Comparison of ENCODE assay signal across 34 cellular contexts in genomic region chr10:96261930-96262329, GRCh38. TPM values are rescaled to one million over a fixed set of nuclear protein-coding genes. Genes with fewer than 3 reads are reported as not detected.
A peak's percentile ranks its signal among the peaks of the same experiment; 100 is the strongest.
DNase-seq lines count a peak whose midpoint lies in the region; ATAC-seq, FAIRE-seq and TF ChIP-seq lines count a peak whose summit lies in the region.
"Had no signal": no experiment of that assay in that cellular context is flagged by ENCODE, and none has a peak within 500 bp of the region (broad histone marks: within the 10 kb centered on the region; RNA-seq: fewer than 3 reads in every experiment).

No MANE protein-coding gene starts in this region.

- peaks cover 20% of the 10 kb centered on the region; the same call in 1 of the 2 replicates for H3K36me3 ChIP-seq in Karpas-422 (ENCODE audit: insufficient read depth, low read length)
- H3K36me3 ChIP-seq in pancreas: no peaks in the 10 kb centered on the region
- H3K36me3 ChIP-seq: cardiac muscle cell, prostate gland, thoracic aorta had no signal

- H3K27ac ChIP-seq in Karpas-422 (ENCODE audit: low read length) (peak overlapping the region; percentile 26; the same call in 1 of the 2 replicates), pancreas (peak overlapping the region in 1 of 4 donors; percentile 38)
- H3K27ac ChIP-seq: cardiac muscle cell, coronary artery, prostate gland, SK-N-MC, thoracic aorta had no signal

- ATAC-seq in pancreas (peak in 3 of 4 donors; percentile 32 to 65 (median 56)), WTC11 (no peak)
- ATAC-seq: activated CD8-positive, alpha-beta T cell treated with anti-CD3 and anti-CD28 coated beads for 36 hours; activated naive CD4-positive, alpha-beta T cell treated with anti-CD3 and anti-CD28 coated beads, Interleukin-2, amount 50 U/mL, for 72 hours; activated T-helper 17 cell treated with anti-CD3 and anti-CD28 coated beads, Interleukin-2, amount 50 U/mL, for 72 hours; CD8-positive, alpha-beta T cell; effector memory CD8-positive, alpha-beta T cell; GM23338; stimulated activated naive CD8-positive, alpha-beta T cell treated with anti-CD3 and anti-CD28 coated beads, Interleukin-15, Interleukin-2, amounts not matched to agents 100 U/mL and 50 U/mL, for 24 hours; T-helper 17 cell had no signal

- POLR2A ChIA-PET in WTC11 (lab: Charles Lee): no interaction called here

- WGBS in pancreas, 2 donors: 50 to 56% methylated on average over 3 of the region's 3 CpGs

- H3K4me3 ChIP-seq in Karpas-422 (ENCODE audit: low read length): no peak overlapping the region
- H3K4me3 ChIP-seq in pancreas: no peak overlapping the region
- H3K4me3 ChIP-seq: cardiac muscle cell, coronary artery, GM23338, lung, prostate gland, SK-N-MC, thoracic aorta had no signal

- H3K27me3 ChIP-seq in Karpas-422 (ENCODE audit: low read length) (no peaks in the 10 kb centered on the region), pancreas (no peaks in the 10 kb centered on the region)
- H3K27me3 ChIP-seq: cardiac muscle cell had no signal

- H3K9me2 ChIP-seq in Karpas-422 (replicated peaks; ENCODE audit: insufficient read depth, low read length): no peaks in the 10 kb centered on the region

- H3K4me1 ChIP-seq in Karpas-422 (ENCODE audit: low read length): peaks cover 95% of the 10 kb centered on the region
- H3K4me1 ChIP-seq in pancreas: peaks cover 7 to 32% (median 13%) of the 10 kb centered on the region in 3 donors
- H3K4me1 ChIP-seq: prostate gland had no signal

- H3K4me3 Mint-ChIP-seq in dendritic cell treated with granulocyte-macrophage colony-stimulating factor and Interleukin-4, amounts not matched to agents 40 ng/mL and 50 ng/mL, for 4 days: no peak overlapping the region
- H3K4me3 Mint-ChIP-seq in WTC11: no peak overlapping the region
- no peak overlapping the region for H3K4me3 Mint-ChIP-seq in activated T-helper 2 cell treated with anti-CD3 and anti-CD28 coated beads, Interferon-gamma antibody, Interleukin-2, Interleukin-4, amounts not matched to agents 10 μg/mL and 5 μg/mL and 100 μg/mL, durations not matched to agents 14 hours and 24 hours and 36 hours (ENCODE audit: low read depth)
- H3K4me3 Mint-ChIP-seq: activated CD8-positive, alpha-beta T cell treated with anti-CD3 and anti-CD28 coated beads for 36 hours; activated T-helper 17 cell treated with anti-CD3 and anti-CD28 coated beads, Interleukin-2, amount 50 U/mL, for 72 hours; CD8-positive, alpha-beta T cell; effector memory CD8-positive, alpha-beta T cell; GM23338; T-helper 17 cell had no signal

- peaks cover 99% of the 10 kb centered on the region for H3K79me2 ChIP-seq in Karpas-422 (ENCODE audit: low read length)

- peaks cover 64% of the 10 kb centered on the region for H3K4me1 Mint-ChIP-seq in dendritic cell treated with granulocyte-macrophage colony-stimulating factor and Interleukin-4, amounts not matched to agents 40 ng/mL and 50 ng/mL, for 4 days (ENCODE audit: low read depth)
- peaks cover 8% of the 10 kb centered on the region for H3K4me1 Mint-ChIP-seq in WTC11
- H3K4me1 Mint-ChIP-seq in activated T-helper 2 cell treated with anti-CD3 and anti-CD28 coated beads, Interferon-gamma antibody, Interleukin-2, Interleukin-4, amounts not matched to agents 10 μg/mL and 5 μg/mL and 100 μg/mL, durations not matched to agents 14 hours and 24 hours and 36 hours (ENCODE audit: low read depth): peaks cover 2% of the 10 kb centered on the region
- H3K4me1 Mint-ChIP-seq: activated T-helper 17 cell treated with anti-CD3 and anti-CD28 coated beads, Interleukin-2, amount 50 U/mL, for 72 hours; T-helper 17 cell had no signal

- CTCF ChIA-PET in WTC11 (lab: Charles Lee): no interaction called here

- peak overlapping the region; percentile 41 for H3K27ac Mint-ChIP-seq in dendritic cell treated with granulocyte-macrophage colony-stimulating factor and Interleukin-4, amounts not matched to agents 40 ng/mL and 50 ng/mL, for 4 days
- no peak overlapping the region for H3K27ac Mint-ChIP-seq in WTC11
- H3K27ac Mint-ChIP-seq in activated T-helper 2 cell treated with anti-CD3 and anti-CD28 coated beads, Interferon-gamma antibody, Interleukin-2, Interleukin-4, amounts not matched to agents 10 μg/mL and 5 μg/mL and 100 μg/mL, durations not matched to agents 14 hours and 24 hours and 36 hours: no peak overlapping the region
- H3K27ac Mint-ChIP-seq: activated CD8-positive, alpha-beta T cell treated with anti-CD3 and anti-CD28 coated beads for 36 hours; activated naive CD4-positive, alpha-beta T cell treated with anti-CD3 and anti-CD28 coated beads, Interleukin-2, amount 50 U/mL, for 72 hours; activated T-helper 17 cell treated with anti-CD3 and anti-CD28 coated beads, Interleukin-2, amount 50 U/mL, for 72 hours; CD8-positive, alpha-beta T cell; effector memory CD8-positive, alpha-beta T cell; GM23338; T-helper 17 cell had no signal

- TF ChIP-seq CTCF in pancreas (IDR thresholded peaks at IDR 0.05) (no peak), WTC11 (IDR thresholded peaks at IDR 0.05) (no peak)

- DNase-seq in COLO829 (ENCODE audit: low spot score) (peak; percentile 0), Karpas-422 (no peak), pancreas (no peak), WTC11 (ENCODE audit: low spot score) (no peak), RPMI8226 (no peak), GM19239 (ENCODE audit: insufficient read length, low spot score) (no peak)
- no peak for DNase-seq in activated T-helper 2 cell treated with anti-CD3 and anti-CD28 coated beads, Interferon-gamma antibody, Interleukin-2, Interleukin-4, amounts not matched to agents 10 μg/mL and 5 μg/mL and 100 μg/mL, durations not matched to agents 14 hours and 24 hours and 36 hours (ENCODE audit: low spot score)
- DNase-seq: activated CD8-positive, alpha-beta T cell treated with anti-CD3 and anti-CD28 coated beads for 36 hours; aorta; CD8-positive, alpha-beta T cell; DMS153; effector memory CD8-positive, alpha-beta T cell; erythroblast; head of caudate nucleus; NCI-H1105; NCI-H2029 treated with DMSO at 0.1 percent for 48 hours; NCI-H2227 treated with DMSO at 0.1 percent for 48 hours; NCI-H748 treated with DMSO at 0.1 percent for 48 hours; stimulated activated CD4-positive, alpha-beta T cell treated with anti-CD3 and anti-CD28 coated beads, Interleukin-15, amount 100 ng/mL, for 24 hours; stimulated activated naive CD8-positive, alpha-beta T cell treated with anti-CD3 and anti-CD28 coated beads, Interleukin-15, Interleukin-2, amounts not matched to agents 100 U/mL and 50 U/mL, for 24 hours; T-helper 17 cell had no signal

- H3K9ac ChIP-seq in Karpas-422 (ENCODE audit: low read length): no peak overlapping the region

- H3K9me3 ChIP-seq in Karpas-422 (ENCODE audit: low read length) (no peaks in the 10 kb centered on the region), pancreas (no peaks in the 10 kb centered on the region)
- H3K9me3 ChIP-seq: prostate gland, thoracic aorta had no signal

- peaks cover 15% of the 10 kb centered on the region for H4K20me1 ChIP-seq in Karpas-422 (ENCODE audit: insufficient read depth, low read depth, low read length)

- no peak for FAIRE-seq in pancreas (lab: Jason Lieb, UNC)
- no peak for FAIRE-seq in GM19239 (lab: Jason Lieb, UNC)

- intact Hi-C loops in dendritic cell treated with granulocyte-macrophage colony-stimulating factor and Interleukin-4, amounts not matched to agents 40 ng/mL and 50 ng/mL, for 4 days (cut with micrococcal nuclease): no loop called here
- intact Hi-C loops in pancreas (cut with DNase I): no loop called here
- intact Hi-C loops in activated T-helper 2 cell treated with anti-CD3 and anti-CD28 coated beads, Interferon-gamma antibody, Interleukin-2, Interleukin-4, amounts not matched to agents 10 μg/mL and 5 μg/mL and 100 μg/mL, durations not matched to agents 14 hours and 24 hours and 36 hours (cut with micrococcal nuclease): no loop called here

- no peaks in the 10 kb centered on the region for H3K9me3 Mint-ChIP-seq in dendritic cell treated with granulocyte-macrophage colony-stimulating factor and Interleukin-4, amounts not matched to agents 40 ng/mL and 50 ng/mL, for 4 days
- no peaks in the 10 kb centered on the region for H3K9me3 Mint-ChIP-seq in WTC11
- no peaks in the 10 kb centered on the region for H3K9me3 Mint-ChIP-seq in activated T-helper 2 cell treated with anti-CD3 and anti-CD28 coated beads, Interferon-gamma antibody, Interleukin-2, Interleukin-4, amounts not matched to agents 10 μg/mL and 5 μg/mL and 100 μg/mL, durations not matched to agents 14 hours and 24 hours and 36 hours
- H3K9me3 Mint-ChIP-seq: activated CD8-positive, alpha-beta T cell treated with anti-CD3 and anti-CD28 coated beads for 36 hours; activated naive CD4-positive, alpha-beta T cell treated with anti-CD3 and anti-CD28 coated beads, Interleukin-2, amount 50 U/mL, for 72 hours; activated T-helper 17 cell treated with anti-CD3 and anti-CD28 coated beads, Interleukin-2, amount 50 U/mL, for 72 hours; CD8-positive, alpha-beta T cell; effector memory CD8-positive, alpha-beta T cell; GM23338 had no signal

- H3K36me3 Mint-ChIP-seq in dendritic cell treated with granulocyte-macrophage colony-stimulating factor and Interleukin-4, amounts not matched to agents 40 ng/mL and 50 ng/mL, for 4 days (ENCODE audit: low read depth): peaks cover 51% of the 10 kb centered on the region
- H3K36me3 Mint-ChIP-seq in WTC11: no peaks in the 10 kb centered on the region
- no peaks in the 10 kb centered on the region for H3K36me3 Mint-ChIP-seq in activated T-helper 2 cell treated with anti-CD3 and anti-CD28 coated beads, Interferon-gamma antibody, Interleukin-2, Interleukin-4, amounts not matched to agents 10 μg/mL and 5 μg/mL and 100 μg/mL, durations not matched to agents 14 hours and 24 hours and 36 hours (ENCODE audit: low read depth)
- H3K36me3 Mint-ChIP-seq: activated naive CD4-positive, alpha-beta T cell treated with anti-CD3 and anti-CD28 coated beads, Interleukin-2, amount 50 U/mL, for 72 hours; CD8-positive, alpha-beta T cell had no signal

- H3K4me2 ChIP-seq in Karpas-422 (ENCODE audit: low read depth, low read length, poor library complexity, severe bottlenecking): no peak overlapping the region
- H3K4me2 ChIP-seq: GM23338 had no signal

- H3K27me3 Mint-ChIP-seq in dendritic cell treated with granulocyte-macrophage colony-stimulating factor and Interleukin-4, amounts not matched to agents 40 ng/mL and 50 ng/mL, for 4 days: no peaks in the 10 kb centered on the region
- no peaks in the 10 kb centered on the region; the same call in 1 of the 2 replicates for H3K27me3 Mint-ChIP-seq in WTC11 (ENCODE audit: low read depth)
- peaks cover 8% of the 10 kb centered on the region for H3K27me3 Mint-ChIP-seq in activated T-helper 2 cell treated with anti-CD3 and anti-CD28 coated beads, Interferon-gamma antibody, Interleukin-2, Interleukin-4, amounts not matched to agents 10 μg/mL and 5 μg/mL and 100 μg/mL, durations not matched to agents 14 hours and 24 hours and 36 hours (ENCODE audit: low read depth)

- H2AFZ ChIP-seq in Karpas-422 (ENCODE audit: low read length): no peak overlapping the region

RNA-seq across cellular contexts. Expression of gene BLNK, which starts 9.4 kb away (rescaled TPM):
- total RNA-seq in Karpas-422 (2014; rRNA removed; shearing (Covaris generic); ENCODE audit: low replicate concordance): 51.7 and 99.1 TPM in 2 replicates
- 10 to 100 TPM in 5 of 6 donors, 1 to 10 TPM in 1; 7.1 to 25.8 (median 12.8) TPM for total RNA-seq in pancreas
- polyA plus RNA-seq in pancreas: 10 to 100 TPM; 10.4 to 12.9 TPM
- not detected in 3 replicates for total RNA-seq in WTC11 (2021)
- not detected in 2 replicates for total RNA-seq in activated T-helper 2 cell treated with anti-CD3 and anti-CD28 coated beads, Interferon-gamma antibody, Interleukin-2, Interleukin-4, amounts not matched to agents 10 μg/mL and 5 μg/mL and 100 μg/mL, durations not matched to agents 14 hours and 24 hours and 36 hours
- total RNA-seq: activated naive CD4-positive, alpha-beta T cell treated with anti-CD3 and anti-CD28 coated beads, Interleukin-2, amount 50 U/mL, for 72 hours; activated T-helper 17 cell treated with anti-CD3 and anti-CD28 coated beads, Interleukin-2, amount 50 U/mL, for 72 hours; cardiac muscle cell; fibroblast of villous mesenchyme; G401; GM23338; M059J had no signal

RNA-seq across cellular contexts. Expression of gene DNTT, which starts 42.3 kb away (rescaled TPM):
- total RNA-seq in Karpas-422 (2014; rRNA removed; shearing (Covaris generic); ENCODE audit: low replicate concordance): not detected in 2 replicates
- not detected for total RNA-seq in pancreas
- polyA plus RNA-seq in pancreas: under 1 TPM in 1 of 2 donors, not detected in 1; 0.12 TPM
- 0.09 TPM in 1 of 3 replicates, not detected in the others for total RNA-seq in WTC11 (2021)
- not detected in 2 replicates for total RNA-seq in activated T-helper 2 cell treated with anti-CD3 and anti-CD28 coated beads, Interferon-gamma antibody, Interleukin-2, Interleukin-4, amounts not matched to agents 10 μg/mL and 5 μg/mL and 100 μg/mL, durations not matched to agents 14 hours and 24 hours and 36 hours
- total RNA-seq: activated CD8-positive, alpha-beta T cell treated with anti-CD3 and anti-CD28 coated beads for 36 hours; activated T-helper 17 cell treated with anti-CD3 and anti-CD28 coated beads, Interleukin-2, amount 50 U/mL, for 72 hours; aorta; cardiac muscle cell; CD8-positive, alpha-beta T cell; fibroblast of villous mesenchyme; G401; GM23338; lung; M059J; prostate gland; T-helper 17 cell; thoracic aorta had no signal
- polyA plus RNA-seq: aorta, cardiac muscle cell, GM23338, lung had no signal
